ENCODE assay signal across 18 cellular contexts in genomic region chr4:16717266-16717970, GRCh38.
DNase-seq lines count a peak whose midpoint lies in the region; ATAC-seq and TF ChIP-seq lines count a peak whose summit lies in the region.
"Had no signal": no experiment of that assay in that cellular context is flagged by ENCODE, and none has a peak within 500 bp of the region (broad histone marks: within the 10 kb centered on the region; RNA-seq: fewer than 3 reads in every experiment).

No MANE protein-coding gene starts in this region.

- CTCF ChIA-PET in Calu3 (lab: Charles Lee), result no interaction called here

- H3K79me2 ChIP-seq in GM23248 (ENCODE audit: insufficient read depth), result peaks cover 24% of the 10 kb centered on the region
- H3K79me2 ChIP-seq in fibroblast of lung (ENCODE audit: control insufficient read depth, insufficient read depth, low read length), result no peaks in the 10 kb centered on the region

- H3K4me1 Mint-ChIP-seq in endothelial cell (ENCODE audit: unreplicated experiment), result peaks cover 7% of the 10 kb centered on the region
- H3K4me1 Mint-ChIP-seq in Calu3 (ENCODE audit: low read depth, unreplicated experiment), result no peaks in the 10 kb centered on the region
- H3K4me1 Mint-ChIP-seq: CD8-positive, alpha-beta memory T cell had no signal

- H2AFZ ChIP-seq in GM23248 (no peak overlapping the region), fibroblast of lung (ENCODE audit: low read length) (no peak overlapping the region)

- DNase-seq in GM23248 (peak; percentile 64), astrocyte of the cerebellum (ENCODE audit: low read depth) (peak; percentile 4), fibroblast of lung (ENCODE audit: low read depth in 2 of 2) (peak; percentile 17 to 70), renal cortical epithelial cell (ENCODE audit: low read depth) (peak; percentile 7), endothelial cell (ENCODE audit: low spot score) (no peak), NCI-H82 treated with DMSO at 0.1 percent for 48 hours (lab: John Stamatoyannopoulos, UW; ENCODE audit: unreplicated experiment) (no peak), Calu3 (no peak)
- DNase-seq: CD8-positive, alpha-beta memory T cell; NCI-H146; NCI-H226; NCI-H526 treated with DMSO at 0.1 percent for 48 hours; NK-92 treated with Interleukin-12 subunit alpha and Interleukin-12 subunit beta, amount 100 ng/mL, for 24 hours; OCI-M1; RPMI8226 had no signal

- H3K27me3 ChIP-seq in GM23248 (replicated peaks; ENCODE audit: insufficient read depth), result no peaks in the 10 kb centered on the region
- H3K27me3 ChIP-seq in fibroblast of lung (ENCODE audit: control insufficient read depth, insufficient read depth, low read length), result no peaks in the 10 kb centered on the region
- H3K27me3 ChIP-seq: BLaER1 had no signal

- H3K27ac Mint-ChIP-seq in endothelial cell (ENCODE audit: unreplicated experiment) (no peak overlapping the region), Calu3 (ENCODE audit: unreplicated experiment) (no peak overlapping the region)
- H3K27ac Mint-ChIP-seq: CD8-positive, alpha-beta memory T cell had no signal

- ATAC-seq in HG02885 (IDR thresholded peaks at IDR 0.05; ENCODE audit: poor library complexity, unreplicated experiment), result no peak
- ATAC-seq: GM12878, HCT116 had no signal

- peaks cover 44% of the 10 kb centered on the region for H3F3A ChIP-seq in GM23248 (ENCODE audit: insufficient read depth)

- no peak for TF ChIP-seq CTCF in astrocyte of the cerebellum (IDR thresholded peaks at IDR 0.05; ENCODE audit: low read depth, low read length, missing control alignments)
- TF ChIP-seq CTCF in fibroblast of lung (conservative IDR thresholded peaks at IDR 0.05 in 1 of 2, IDR thresholded peaks at IDR 0.05 in 1 of 2; ENCODE audit: low read depth in 1 of 2, low read length in 2 of 2), result no peak
- no peak for TF ChIP-seq CTCF in endothelial cell (IDR thresholded peaks at IDR 0.05; ENCODE audit: unreplicated experiment)
- TF ChIP-seq CTCF in Calu3 (IDR thresholded peaks at IDR 0.05; ENCODE audit: unreplicated experiment), result no peak

- no peak overlapping the region for H3K4me3 ChIP-seq in GM23248
- no peak overlapping the region for H3K4me3 ChIP-seq in astrocyte of the cerebellum (ENCODE audit: low read depth, low read length)
- no peak overlapping the region for H3K4me3 ChIP-seq in fibroblast of lung (replicated peaks in 1 of 4; ENCODE audit: control extremely low read depth in 1 of 4, insufficient read depth in 1 of 4, low read depth in 3 of 4, low read length in 4 of 4)
- H3K4me3 ChIP-seq: BLaER1, GM12878 had no signal

- peaks cover 10% of the 10 kb centered on the region for H3K36me3 Mint-ChIP-seq in endothelial cell (ENCODE audit: low read depth, unreplicated experiment)
- H3K36me3 Mint-ChIP-seq in Calu3 (ENCODE audit: insufficient read depth, unreplicated experiment), result no peaks in the 10 kb centered on the region
- H3K36me3 Mint-ChIP-seq: CD8-positive, alpha-beta memory T cell had no signal

- no peaks in the 10 kb centered on the region for H3K9me3 ChIP-seq in GM23248 (ENCODE audit: low read depth)
- no peaks in the 10 kb centered on the region for H3K9me3 ChIP-seq in fibroblast of lung (ENCODE audit: control insufficient read depth, insufficient read depth, low read depth, low read length)
- H3K9me3 ChIP-seq: BLaER1 had no signal

- H3K9me2 ChIP-seq in GM23248 (ENCODE audit: insufficient read depth), result no peaks in the 10 kb centered on the region

- H3K9me3 Mint-ChIP-seq in endothelial cell (ENCODE audit: unreplicated experiment) (no peaks in the 10 kb centered on the region), Calu3 (ENCODE audit: low read depth, unreplicated experiment) (peaks cover 2% of the 10 kb centered on the region)

- H3K36me3 ChIP-seq in GM23248 (ENCODE audit: low read depth) (no peaks in the 10 kb centered on the region), fibroblast of lung (ENCODE audit: control insufficient read depth, insufficient read depth, low read length) (no peaks in the 10 kb centered on the region)
- H3K36me3 ChIP-seq: BLaER1 had no signal

- no peaks in the 10 kb centered on the region for H4K20me1 ChIP-seq in GM23248 (ENCODE audit: insufficient read depth)
- no peaks in the 10 kb centered on the region for H4K20me1 ChIP-seq in fibroblast of lung (ENCODE audit: control insufficient read depth, extremely low read depth, insufficient read depth, low read length)
- H4K20me1 ChIP-seq: BLaER1 had no signal

- in situ Hi-C loops in GM23248 (cut with MboI) (no loop called here), astrocyte of the cerebellum (cut with HindIII; ENCODE audit: low sequenced_read_pairs) (no loop called here)

- H3K9ac ChIP-seq in GM23248 (peak overlapping the region; percentile 17; the same call in 1 of the 2 replicates), fibroblast of lung (ENCODE audit: insufficient read depth, low read length) (no peak overlapping the region)
- H3K9ac ChIP-seq: BLaER1 had no signal

- BruUV-seq in Calu3 (replicated peaks; lab: Mats Ljungman, UMichigan), result no TSS peak

- no peak overlapping the region for H3K4me3 Mint-ChIP-seq in endothelial cell (ENCODE audit: unreplicated experiment)
- no peak overlapping the region for H3K4me3 Mint-ChIP-seq in Calu3 (ENCODE audit: low read depth, unreplicated experiment)
- H3K4me3 Mint-ChIP-seq: CD8-positive, alpha-beta memory T cell had no signal

- H3K4me2 ChIP-seq in GM23248 (ENCODE audit: unreplicated experiment) (peak overlapping the region; percentile 43), fibroblast of lung (ENCODE audit: extremely low read depth, insufficient read depth, low read length) (no peak overlapping the region)
- H3K4me2 ChIP-seq: BLaER1 had no signal

- H3K27me3 Mint-ChIP-seq in endothelial cell (ENCODE audit: unreplicated experiment) (no peaks in the 10 kb centered on the region), Calu3 (ENCODE audit: unreplicated experiment) (no peaks in the 10 kb centered on the region)

- 62% methylated on average over 6 of the region's 6 CpGs for WGBS in GM23248 (ENCODE audit: low coverage in 1 of 2, low lambda C conversion rate in 2 of 2, missing lambda C conversion rate in 2 of 2), 2 experiments

- H3K27ac ChIP-seq in GM23248, result peak overlapping the region; percentile 29
- no peak overlapping the region for H3K27ac ChIP-seq in fibroblast of lung (ENCODE audit: insufficient read depth, low read length)
- H3K27ac ChIP-seq: BLaER1 had no signal

- intact Hi-C loops in Calu3 (cut with micrococcal nuclease; ENCODE audit: unreplicated experiment), result no loop called here

- peaks cover 41% of the 10 kb centered on the region for H3K4me1 ChIP-seq in GM23248 (ENCODE audit: insufficient read depth)
- H3K4me1 ChIP-seq in fibroblast of lung (ENCODE audit: control insufficient read depth, extremely low read depth, insufficient read depth, low read length), result peaks cover 5% of the 10 kb centered on the region

Comparison
In these comparisons a context has a peak if more than half of its experiments do, and no peak if none do; other contexts are left out.
1. DNase-seq: peak in GM23248 (single experiment), astrocyte of the cerebellum (single experiment), fibroblast of lung (2 of 2) and renal cortical epithelial cell (single experiment); none in endothelial cell (single experiment), NCI-H82 treated with DMSO at 0.1 percent for 48 hours (single experiment) and Calu3 (single experiment).